2 cellular contexts compared by ENCODE assay signal in the genomic region with DNA sequence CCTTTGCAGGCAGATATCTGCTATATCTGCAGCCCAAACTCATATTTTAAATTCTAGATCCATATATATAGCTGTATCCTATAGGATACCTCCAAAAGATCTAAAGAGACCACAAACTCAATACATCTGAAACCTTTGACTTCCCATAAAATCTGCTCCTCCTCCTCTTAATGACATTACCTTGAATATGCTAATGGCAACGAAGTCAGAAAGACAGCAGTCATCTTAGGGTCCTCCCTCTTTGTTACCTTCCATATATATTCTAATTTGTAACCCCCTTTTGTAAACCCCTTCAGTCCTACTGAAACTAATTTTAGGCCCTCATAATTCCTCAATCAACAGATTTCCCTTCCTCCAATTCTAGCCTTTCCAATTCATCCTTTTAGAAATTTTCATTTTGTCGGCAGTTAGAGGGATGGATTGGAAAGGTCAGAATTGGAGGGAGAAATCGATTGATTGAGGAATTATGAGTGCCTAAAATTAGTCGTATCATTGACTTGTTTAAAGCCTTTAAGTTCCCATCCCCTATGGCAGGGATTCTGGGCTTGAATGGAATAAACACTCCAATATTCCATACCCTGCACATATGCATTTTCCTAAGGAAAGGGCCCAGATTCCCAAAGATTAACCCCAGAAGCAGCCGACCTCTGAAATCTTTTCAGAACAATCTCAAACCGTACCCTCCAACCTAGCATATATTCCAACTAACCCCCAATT.
TF ChIP-seq lines count a peak whose summit lies in the region.

No MANE protein-coding gene starts in this region.

TF ChIP-seq in SK-N-SH, 30 proteins besides CTCF, POLR2A, EP300 and RAD21 (continued from another document):
- no peak for TF ChIP-seq ZBTB33 (IDR thresholded peaks at IDR 0.05; ENCODE audit: borderline replicate concordance, low read depth)
- TF ChIP-seq RCOR1 (IDR thresholded peaks at IDR 0.05; ENCODE audit: low read length), result no peak

TF ChIP-seq in SK-N-SH treated with all-trans-retinoic acid at 6 μM for 48 hours, 23 proteins besides CTCF, POLR2A, EP300 and RAD21 (continued from another document):
- TF ChIP-seq, protein P1, sequence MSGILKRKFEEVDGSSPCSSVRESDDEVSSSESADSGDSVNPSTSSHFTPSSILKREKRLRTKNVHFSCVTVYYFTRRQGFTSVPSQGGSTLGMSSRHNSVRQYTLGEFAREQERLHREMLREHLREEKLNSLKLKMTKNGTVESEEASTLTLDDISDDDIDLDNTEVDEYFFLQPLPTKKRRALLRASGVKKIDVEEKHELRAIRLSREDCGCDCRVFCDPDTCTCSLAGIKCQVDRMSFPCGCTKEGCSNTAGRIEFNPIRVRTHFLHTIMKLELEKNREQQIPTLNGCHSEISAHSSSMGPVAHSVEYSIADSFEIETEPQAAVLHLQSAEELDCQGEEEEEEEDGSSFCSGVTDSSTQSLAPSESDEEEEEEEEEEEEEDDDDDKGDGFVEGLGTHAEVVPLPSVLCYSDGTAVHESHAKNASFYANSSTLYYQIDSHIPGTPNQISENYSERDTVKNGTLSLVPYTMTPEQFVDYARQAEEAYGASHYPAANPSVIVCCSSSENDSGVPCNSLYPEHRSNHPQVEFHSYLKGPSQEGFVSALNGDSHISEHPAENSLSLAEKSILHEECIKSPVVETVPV (CRISPR knock-in tag; IDR thresholded peaks at IDR 0.05), result no peak
- no peak for TF ChIP-seq OSR1 (CRISPR knock-in tag; IDR thresholded peaks at IDR 0.05)
- TF ChIP-seq TSHZ2 (CRISPR knock-in tag; IDR thresholded peaks at IDR 0.05), result no peak
- no peak for TF ChIP-seq ZNF565 (CRISPR knock-in tag; conservative IDR thresholded peaks at IDR 0.05; ENCODE audit: low read depth)
- TF ChIP-seq CREB5 (CRISPR knock-in tag; IDR thresholded peaks at IDR 0.05; ENCODE audit: low read depth), result no peak
